In genomic region chr4:174198396-174199179, GRCh38 we compare ENCODE assay signal across 13 cellular contexts.
DNase-seq lines count a peak whose midpoint lies in the region; ATAC-seq and TF ChIP-seq lines count a peak whose summit lies in the region.
"Had no signal": no experiment of that assay in that cellular context is flagged by ENCODE, and none has a peak within 500 bp of the region (broad histone marks: within the 10 kb centered on the region; RNA-seq: fewer than 3 reads in every experiment).

No MANE protein-coding gene starts in this region.

- H3K9me3 ChIP-seq in MG63 = no peaks in the 10 kb centered on the region

- H3K27me3 ChIP-seq in MG63 = no peaks in the 10 kb centered on the region

- ATAC-seq in GM19467 (IDR thresholded peaks at IDR 0.05; ENCODE audit: unreplicated experiment) = no peak
- ATAC-seq: CD8-positive, alpha-beta T cell; stimulated activated naive B cell treated with anti-CD40 and anti-IgM and Interleukin-4, amounts not matched to agents 10 μg/mL and 1 μg/mL and 100 μg/mL, for 72 hours had no signal

- peak; percentile 78 for DNase-seq in AG10803 (ENCODE audit: low read depth)
- DNase-seq in MG63 = peak; percentile 90
- peak; percentile 48 for DNase-seq in astrocyte of the hippocampus (ENCODE audit: low read depth, low spot score)
- DNase-seq in lung microvascular endothelial cell (ENCODE audit: low read depth in 2 of 2) = peak; percentile 38 to 84
- no peak for DNase-seq in NCI-H2171 (lab: John Stamatoyannopoulos, UW)
- DNase-seq in activated CD4-positive, alpha-beta T cell treated with anti-CD3 and anti-CD28 coated beads, Interleukin-2, amount 50 U/mL, for 1 hour = no peak
- DNase-seq in putamen (ENCODE audit: low spot score) = no peak
- DNase-seq: activated gamma-delta T cell; CD8-positive, alpha-beta T cell; effector memory CD4-positive, alpha-beta T cell; NCI-H1105 treated with DMSO at 0.1 percent for 48 hours; stimulated activated naive B cell treated with anti-CD40 and anti-IgM and Interleukin-4, amounts not matched to agents 10 μg/mL and 1 μg/mL and 100 μg/mL, for 72 hours had no signal

- H3K36me3 ChIP-seq in MG63 = no peaks in the 10 kb centered on the region

- no peak overlapping the region for H3K4me3 ChIP-seq in AG10803 (ENCODE audit: low read length)
- no peak overlapping the region for H3K4me3 ChIP-seq in MG63

- no peak for TF ChIP-seq CTCF in AG10803 (conservative IDR thresholded peaks at IDR 0.05; ENCODE audit: low read length)

Comparison
In these comparisons a context has a peak if more than half of its experiments do, and no peak if none do; other contexts are left out.
1. DNase-seq: peak in AG10803 (single experiment), MG63 (single experiment), astrocyte of the hippocampus (single experiment) and lung microvascular endothelial cell (2 of 2); none in NCI-H2171 (single experiment), activated CD4-positive, alpha-beta T cell treated with anti-CD3 and anti-CD28 coated beads, Interleukin-2, amount 50 U/mL, for 1 hour (single experiment) and putamen (single experiment).